8 cellular contexts compared by ENCODE assay signal in genomic region chr16:2603165-2604015, GRCh38.
A peak's percentile ranks its signal among the peaks of the same experiment; 100 is the strongest.
DNase-seq lines count a peak whose midpoint lies in the region; ATAC-seq and TF ChIP-seq lines count a peak whose summit lies in the region.

No MANE protein-coding gene starts in this region.

- H3K36me3 Mint-ChIP-seq in naive thymus-derived CD4-positive, alpha-beta T cell, result peaks cover 0 to 9% (median 0%) of the 10 kb centered on the region in 5 donors
- peaks cover 19% of the 10 kb centered on the region for H3K36me3 Mint-ChIP-seq in stimulated activated effector memory CD8-positive, alpha-beta T cell treated with anti-CD3 and anti-CD28 coated beads, Interleukin-12 subunit alpha, Interleukin-12 subunit beta, amount 100 ng/mL, for 72 hours

- peak overlapping the region; percentile 98 for H3K9ac ChIP-seq in Karpas-422 (ENCODE audit: low read length)

- CTCF ChIA-PET in naive thymus-derived CD4-positive, alpha-beta T cell (lab: Charles Lee), result interaction anchor here (0.5 kb wide), 2 partner anchors 190 to 1195 kb away, joined by 3 read pairs; no protein-coding TSS in a partner anchor

- H3K4me1 ChIP-seq in Karpas-422 (ENCODE audit: low read length), result peaks cover 13% of the 10 kb centered on the region
- H3K4me1 ChIP-seq in naive thymus-derived CD4-positive, alpha-beta T cell (ENCODE audit: control insufficient read depth in 2 of 2, insufficient read depth in 2 of 2, low read length in 2 of 2), result no peaks in the 10 kb centered on the region

- peak overlapping the region; percentile 100 for H3K4me3 ChIP-seq in Karpas-422 (ENCODE audit: low read length)
- peak overlapping the region; percentile 96 for H3K4me3 ChIP-seq in fibroblast of mammary gland (ENCODE audit: control insufficient read depth, low read depth, low read length)
- H3K4me3 ChIP-seq in naive thymus-derived CD4-positive, alpha-beta T cell (ENCODE audit: low read length), result peak overlapping the region; percentile 82

- H4K20me1 ChIP-seq in Karpas-422 (ENCODE audit: insufficient read depth, low read depth, low read length), result no peaks in the 10 kb centered on the region

- peak; percentile 54 for ATAC-seq in GM21717 (IDR thresholded peaks at IDR 0.05; ENCODE audit: unreplicated experiment)
- ATAC-seq in naive thymus-derived CD4-positive, alpha-beta T cell, result peak; percentile 73
- ATAC-seq in stimulated activated effector memory CD8-positive, alpha-beta T cell treated with anti-CD3 and anti-CD28 coated beads, Interleukin-12 subunit alpha, Interleukin-12 subunit beta, amount 100 ng/mL, for 72 hours, result peak; percentile 81

- no peaks in the 10 kb centered on the region for H3K9me3 Mint-ChIP-seq in naive thymus-derived CD4-positive, alpha-beta T cell
- H3K9me3 Mint-ChIP-seq in stimulated activated effector memory CD8-positive, alpha-beta T cell treated with anti-CD3 and anti-CD28 coated beads, Interleukin-12 subunit alpha, Interleukin-12 subunit beta, amount 100 ng/mL, for 72 hours, result no peaks in the 10 kb centered on the region

- H3K9me2 ChIP-seq in Karpas-422 (replicated peaks; ENCODE audit: insufficient read depth, low read length), result no peaks in the 10 kb centered on the region

- peak overlapping the region; percentile 76 to 95 (median 89) for H3K27ac Mint-ChIP-seq in naive thymus-derived CD4-positive, alpha-beta T cell
- H3K27ac Mint-ChIP-seq in stimulated activated effector memory CD8-positive, alpha-beta T cell treated with anti-CD3 and anti-CD28 coated beads, Interleukin-12 subunit alpha, Interleukin-12 subunit beta, amount 100 ng/mL, for 72 hours, result peak overlapping the region; percentile 97

- DNase-seq in DMS114 treated with DMSO at 0.1 percent for 48 hours (lab: John Stamatoyannopoulos, UW; ENCODE audit: unreplicated experiment) (peak; percentile 88), Karpas-422 (peak; percentile 99), RKO (ENCODE audit: low spot score) (peak; percentile 97), fibroblast of mammary gland (ENCODE audit: low read depth) (peak; percentile 96)
- peak; percentile 65 to 72 for DNase-seq in activated T-helper 1 cell treated with anti-CD3 and anti-CD28 coated beads, Interleukin-2, amount 50 U/mL, for 16 hours (ENCODE audit: low read depth in 1 of 2, low spot score in 1 of 2)
- peak; percentile 26 to 87 (median 47) for DNase-seq in naive thymus-derived CD4-positive, alpha-beta T cell
- peak; percentile 77 to 96 for DNase-seq in stimulated activated effector memory CD8-positive, alpha-beta T cell treated with anti-CD3 and anti-CD28 coated beads, Interleukin-12 subunit alpha, Interleukin-12 subunit beta, amount 100 ng/mL, for 72 hours (ENCODE audit: low spot score in 2 of 2)

- H3K79me2 ChIP-seq in Karpas-422 (ENCODE audit: low read length), result peaks cover 30% of the 10 kb centered on the region

- H2AFZ ChIP-seq in Karpas-422 (ENCODE audit: low read length), result peak overlapping the region; percentile 43

- no peak for TF ChIP-seq CTCF in fibroblast of mammary gland (conservative IDR thresholded peaks at IDR 0.05; ENCODE audit: control insufficient read depth, insufficient read depth, low read depth, low read length)

- no peaks in the 10 kb centered on the region for H3K9me3 ChIP-seq in Karpas-422 (ENCODE audit: low read length)
- H3K9me3 ChIP-seq in naive thymus-derived CD4-positive, alpha-beta T cell (ENCODE audit: control insufficient read depth in 2 of 3, low read length in 3 of 3), result no peaks in the 10 kb centered on the region

- no peaks in the 10 kb centered on the region for H3K27me3 ChIP-seq in Karpas-422 (ENCODE audit: low read length)
- H3K27me3 ChIP-seq in naive thymus-derived CD4-positive, alpha-beta T cell (ENCODE audit: control insufficient read depth in 2 of 2, insufficient read depth in 2 of 2, low read length in 2 of 2), result no peaks in the 10 kb centered on the region

- no peaks in the 10 kb centered on the region for H3K27me3 Mint-ChIP-seq in naive thymus-derived CD4-positive, alpha-beta T cell

- H3K27ac ChIP-seq in Karpas-422 (ENCODE audit: low read length), result peak overlapping the region; percentile 59
- H3K27ac ChIP-seq in naive thymus-derived CD4-positive, alpha-beta T cell (ENCODE audit: low read depth, low read length), result peak overlapping the region; percentile 71

- intact Hi-C loops in naive thymus-derived CD4-positive, alpha-beta T cell (cut with micrococcal nuclease), result no loop called here

- H3K36me3 ChIP-seq in Karpas-422 (ENCODE audit: insufficient read depth, low read length), result no peaks in the 10 kb centered on the region
- H3K36me3 ChIP-seq in naive thymus-derived CD4-positive, alpha-beta T cell (ENCODE audit: control insufficient read depth in 2 of 3, insufficient read depth in 3 of 3, low read length in 3 of 3), result peaks cover 0 to 12% (median 0%) of the 10 kb centered on the region in 3 experiments

- peaks cover 17 to 28% (median 22%) of the 10 kb centered on the region in 7 donors for H3K4me1 Mint-ChIP-seq in naive thymus-derived CD4-positive, alpha-beta T cell
- H3K4me1 Mint-ChIP-seq in stimulated activated effector memory CD8-positive, alpha-beta T cell treated with anti-CD3 and anti-CD28 coated beads, Interleukin-12 subunit alpha, Interleukin-12 subunit beta, amount 100 ng/mL, for 72 hours, result peaks cover 20% of the 10 kb centered on the region

- peak overlapping the region; percentile 94 to 98 (median 97) for H3K4me3 Mint-ChIP-seq in naive thymus-derived CD4-positive, alpha-beta T cell
- H3K4me3 Mint-ChIP-seq in stimulated activated effector memory CD8-positive, alpha-beta T cell treated with anti-CD3 and anti-CD28 coated beads, Interleukin-12 subunit alpha, Interleukin-12 subunit beta, amount 100 ng/mL, for 72 hours, result peak overlapping the region; percentile 99

- peak overlapping the region; percentile 95 for H3K4me2 ChIP-seq in Karpas-422 (ENCODE audit: low read depth, low read length, poor library complexity, severe bottlenecking)

- POLR2A ChIA-PET in naive thymus-derived CD4-positive, alpha-beta T cell (lab: Charles Lee), result interaction anchor here (0.6 kb wide), 1 partner anchor 104 kb away, joined by 3 read pairs; no protein-coding TSS in a partner anchor

Comparison
In these comparisons a context has a peak if more than half of its experiments do, and no peak if none do; other contexts are left out.
1. Peak in every context shown above with its lines: DNase-seq, ATAC-seq, H3K4me3 ChIP-seq and H3K27ac ChIP-seq.
2. DNase-seq: peak in every context shown above with its lines; median percentile 99 in Karpas-422; 97 in RKO; 96 in fibroblast of mammary gland; 88 in DMS114 treated with DMSO at 0.1 percent for 48 hours; 86 in stimulated activated effector memory CD8-positive, alpha-beta T cell treated with anti-CD3 and anti-CD28 coated beads, Interleukin-12 subunit alpha, Interleukin-12 subunit beta, amount 100 ng/mL, for 72 hours; 68 in activated T-helper 1 cell treated with anti-CD3 and anti-CD28 coated beads, Interleukin-2, amount 50 U/mL, for 16 hours; 47 in naive thymus-derived CD4-positive, alpha-beta T cell.